ENCODE assay signal across 8 cellular contexts in genomic region chr7:41977165-41977651, GRCh38.
DNase-seq lines count a peak whose midpoint lies in the region; ATAC-seq, FAIRE-seq and TF ChIP-seq lines count a peak whose summit lies in the region.

No MANE protein-coding gene starts in this region.

- no peak overlapping the region for H3K9ac ChIP-seq in HepG2 (ENCODE audit: insufficient read depth, low read depth, low read length)

- no peak overlapping the region for H3K4me3 ChIP-seq in HepG2 (replicated peaks in 1 of 3; ENCODE audit: insufficient read depth in 1 of 3, low read depth in 2 of 3, low read length in 3 of 3)

- peaks cover 29% of the 10 kb centered on the region for H3K4me1 Mint-ChIP-seq in chondrocyte (ENCODE audit: low read depth)

- TF ChIP-seq EP300 in HepG2 (IDR thresholded peaks at IDR 0.05; ENCODE audit: low read depth in 2 of 2, low read length in 2 of 2), result no peak
- no peak for TF ChIP-seq EP300 in HepG2 (CRISPR knock-in tag; IDR thresholded peaks at IDR 0.05; ENCODE audit: borderline replicate concordance)

- H2AFZ ChIP-seq in HepG2 (ENCODE audit: low read length), result no peak overlapping the region

- peaks cover 5% of the 10 kb centered on the region for H3K36me3 Mint-ChIP-seq in chondrocyte (ENCODE audit: low read depth)

- peak; percentile 47 for FAIRE-seq in HepG2 (lab: Jason Lieb, UNC)

- WGBS in HepG2 (ENCODE audit: low lambda C conversion rate), result 22% methylated on average over 9 of the region's 9 CpGs

- DNase-seq in NCI-H526 (lab: John Stamatoyannopoulos, UW) (peak; percentile 6 to 36), chondrocyte (ENCODE audit: low spot score) (no peak), HepG2 (ENCODE audit: low spot score) (peak; percentile 21), DMS79 treated with DMSO at 0.1 percent for 48 hours (lab: John Stamatoyannopoulos, UW) (no peak)
- no peak for DNase-seq in activated naive CD4-positive, alpha-beta T cell treated with Interleukin-2 at 50 U/mL for 16 hours

- H4K20me1 ChIP-seq in HepG2 (ENCODE audit: insufficient read depth, low read length), result no peaks in the 10 kb centered on the region

- H3K4me3 Mint-ChIP-seq in chondrocyte (ENCODE audit: unreplicated experiment), result no peak overlapping the region

- H3K4me1 ChIP-seq in HepG2 (ENCODE audit: insufficient read depth, low read length), result peaks cover 6% of the 10 kb centered on the region

- intact Hi-C loops in HepG2 (cut with micrococcal nuclease; ENCODE audit: unreplicated experiment), result no loop called here

- CTCF ChIA-PET in HepG2 (lab: Yijun Ruan, JAX; ENCODE audit: low intra/inter-chr PET ratio, low total read pairs), result no interaction called here

- no peaks in the 10 kb centered on the region for H3K27me3 Mint-ChIP-seq in chondrocyte (ENCODE audit: low read depth)

- POLR2A ChIA-PET in HepG2 (lab: Yijun Ruan, JAX), result no interaction called here

- no peaks in the 10 kb centered on the region for H3K36me3 ChIP-seq in HepG2 (replicated peaks in 1 of 2; ENCODE audit: control insufficient read depth in 1 of 2, insufficient read depth in 2 of 2, low read length in 2 of 2)

- no peak for TF ChIP-seq RAD21 in HepG2 (CRISPR knock-in tag; IDR thresholded peaks at IDR 0.05)

- H3K79me2 ChIP-seq in HepG2 (ENCODE audit: insufficient read depth, low read length), result no peaks in the 10 kb centered on the region

- TF ChIP-seq POLR2A in HepG2 (IDR thresholded peaks at IDR 0.05; ENCODE audit: insufficient read depth in 1 of 2, low read depth in 2 of 2, low read length in 2 of 2), result no peak

- H3K27ac Mint-ChIP-seq in chondrocyte (ENCODE audit: unreplicated experiment), result no peak overlapping the region

- no TSS peak for BruUV-seq in HepG2 (replicated peaks; lab: Mats Ljungman, UMichigan)

- ATAC-seq in HepG2, result peak; percentile 66
- no peak for ATAC-seq in GM21360 (IDR thresholded peaks at IDR 0.05; ENCODE audit: unreplicated experiment)
- ATAC-seq in HG03442 (IDR thresholded peaks at IDR 0.05; ENCODE audit: unreplicated experiment), result no peak

- TF ChIP-seq CTCF in GM12873 (IDR thresholded peaks at IDR 0.05; ENCODE audit: insufficient read depth, low read depth, low read length, missing control alignments) (peak; percentile 69), chondrocyte (IDR thresholded peaks at IDR 0.05) (peak; percentile 95), HepG2 (CRISPR knock-in tag; IDR thresholded peaks at IDR 0.05) (peak; percentile 49)

- in situ Hi-C loops in HepG2 (cut with HindIII; ENCODE audit: extremely low pct_ligation_motif_present, low pct_unique_long_range_greater_than_20kb), result no loop called here

- H3K27ac ChIP-seq in HepG2 (ENCODE audit: extremely low read length, insufficient read depth, low read length), result no peak overlapping the region

- H3K4me2 ChIP-seq in HepG2 (ENCODE audit: low read depth, low read length), result no peak overlapping the region

- H3K9me3 ChIP-seq in HepG2 (ENCODE audit: low read length), result no peaks in the 10 kb centered on the region

- peaks cover 0 to 3% of the 10 kb centered on the region in 2 experiments; a peak in 1 of 5 replicates for H3K27me3 ChIP-seq in HepG2 (ENCODE audit: control insufficient read depth in 1 of 2, insufficient read depth in 2 of 2, low read length in 2 of 2)

- no peaks in the 10 kb centered on the region for H3K9me3 Mint-ChIP-seq in chondrocyte (ENCODE audit: low read depth)

TF ChIP-seq in HepG2, 621 proteins besides CTCF, POLR2A, EP300 and RAD21:
- TF ChIP-seq SMC3 (IDR thresholded peaks at IDR 0.05; ENCODE audit: low read length) (peak; percentile 23; the same call in 1 of the 2 replicates), TBL1XR1 (IDR thresholded peaks at IDR 0.05; ENCODE audit: borderline replicate concordance, low read length, partially characterized antibody) (no peak), STAG1 (CRISPR knock-in tag; IDR thresholded peaks at IDR 0.05) (peak; percentile 51)
TF ChIP-seq in HepG2: peak in this region for 2.

Comparison
In these comparisons a context has a peak if more than half of its experiments do, and no peak if none do; other contexts are left out.
1. DNase-seq: peak in NCI-H526 (2 of 2) and HepG2 (single experiment); none in chondrocyte (single experiment), DMS79 treated with DMSO at 0.1 percent for 48 hours (single experiment) and activated naive CD4-positive, alpha-beta T cell treated with Interleukin-2 at 50 U/mL for 16 hours (single experiment).
2. Peak in every context shown above with its lines, with median percentiles within 50 percentile points of each other: CTCF ChIP-seq.